In the genomic region with DNA sequence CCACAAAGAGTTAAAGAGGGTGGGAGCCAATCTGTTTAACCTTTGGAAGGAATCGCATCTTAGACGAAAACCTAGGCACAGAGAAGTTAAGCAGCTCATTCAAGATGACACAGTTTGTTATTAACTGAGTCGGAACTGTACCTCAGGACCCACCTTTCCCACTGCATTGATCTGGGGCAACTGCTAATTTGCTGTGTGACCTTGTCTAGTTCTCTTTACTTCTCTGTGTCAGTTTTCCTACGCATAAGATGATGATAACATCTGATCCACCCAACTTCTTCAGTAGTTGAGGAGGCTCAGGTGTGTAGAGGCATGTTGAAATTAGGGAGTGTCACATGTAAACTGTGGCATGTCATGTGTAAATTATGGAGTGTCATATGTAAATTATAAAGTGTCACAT, we compare ENCODE assay signal across 1 cellular context.
TF ChIP-seq lines count a peak whose summit lies in the region.

No MANE protein-coding gene starts in this region.

TF ChIP-seq in WTC11, 78 proteins besides CTCF, POLR2A, EP300 and RAD21 (continued from another document):
- TF ChIP-seq STAT6 (CRISPR knock-in tag; conservative IDR thresholded peaks at IDR 0.05; ENCODE audit: low read depth) (no peak), ZNF138 (CRISPR knock-in tag; conservative IDR thresholded peaks at IDR 0.05) (no peak), SMAD4 (CRISPR knock-in tag; IDR thresholded peaks at IDR 0.05) (no peak), MAX (CRISPR knock-in tag; IDR thresholded peaks at IDR 0.05) (no peak), FOXP1 (CRISPR knock-in tag; IDR thresholded peaks at IDR 0.05; ENCODE audit: borderline replicate concordance) (no peak), ZNF263 (CRISPR knock-in tag; IDR thresholded peaks at IDR 0.05; ENCODE audit: low read depth) (no peak)
- TF ChIP-seq, protein P1, sequence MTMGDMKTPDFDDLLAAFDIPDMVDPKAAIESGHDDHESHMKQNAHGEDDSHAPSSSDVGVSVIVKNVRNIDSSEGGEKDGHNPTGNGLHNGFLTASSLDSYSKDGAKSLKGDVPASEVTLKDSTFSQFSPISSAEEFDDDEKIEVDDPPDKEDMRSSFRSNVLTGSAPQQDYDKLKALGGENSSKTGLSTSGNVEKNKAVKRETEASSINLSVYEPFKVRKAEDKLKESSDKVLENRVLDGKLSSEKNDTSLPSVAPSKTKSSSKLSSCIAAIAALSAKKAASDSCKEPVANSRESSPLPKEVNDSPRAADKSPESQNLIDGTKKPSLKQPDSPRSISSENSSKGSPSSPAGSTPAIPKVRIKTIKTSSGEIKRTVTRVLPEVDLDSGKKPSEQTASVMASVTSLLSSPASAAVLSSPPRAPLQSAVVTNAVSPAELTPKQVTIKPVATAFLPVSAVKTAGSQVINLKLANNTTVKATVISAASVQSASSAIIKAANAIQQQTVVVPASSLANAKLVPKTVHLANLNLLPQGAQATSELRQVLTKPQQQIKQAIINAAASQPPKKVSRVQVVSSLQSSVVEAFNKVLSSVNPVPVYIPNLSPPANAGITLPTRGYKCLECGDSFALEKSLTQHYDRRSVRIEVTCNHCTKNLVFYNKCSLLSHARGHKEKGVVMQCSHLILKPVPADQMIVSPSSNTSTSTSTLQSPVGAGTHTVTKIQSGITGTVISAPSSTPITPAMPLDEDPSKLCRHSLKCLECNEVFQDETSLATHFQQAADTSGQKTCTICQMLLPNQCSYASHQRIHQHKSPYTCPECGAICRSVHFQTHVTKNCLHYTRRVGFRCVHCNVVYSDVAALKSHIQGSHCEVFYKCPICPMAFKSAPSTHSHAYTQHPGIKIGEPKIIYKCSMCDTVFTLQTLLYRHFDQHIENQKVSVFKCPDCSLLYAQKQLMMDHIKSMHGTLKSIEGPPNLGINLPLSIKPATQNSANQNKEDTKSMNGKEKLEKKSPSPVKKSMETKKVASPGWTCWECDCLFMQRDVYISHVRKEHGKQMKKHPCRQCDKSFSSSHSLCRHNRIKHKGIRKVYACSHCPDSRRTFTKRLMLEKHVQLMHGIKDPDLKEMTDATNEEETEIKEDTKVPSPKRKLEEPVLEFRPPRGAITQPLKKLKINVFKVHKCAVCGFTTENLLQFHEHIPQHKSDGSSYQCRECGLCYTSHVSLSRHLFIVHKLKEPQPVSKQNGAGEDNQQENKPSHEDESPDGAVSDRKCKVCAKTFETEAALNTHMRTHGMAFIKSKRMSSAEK (CRISPR knock-in tag; IDR thresholded peaks at IDR 0.05; ENCODE audit: borderline replicate concordance), result no peak
- TF ChIP-seq, protein P2, sequence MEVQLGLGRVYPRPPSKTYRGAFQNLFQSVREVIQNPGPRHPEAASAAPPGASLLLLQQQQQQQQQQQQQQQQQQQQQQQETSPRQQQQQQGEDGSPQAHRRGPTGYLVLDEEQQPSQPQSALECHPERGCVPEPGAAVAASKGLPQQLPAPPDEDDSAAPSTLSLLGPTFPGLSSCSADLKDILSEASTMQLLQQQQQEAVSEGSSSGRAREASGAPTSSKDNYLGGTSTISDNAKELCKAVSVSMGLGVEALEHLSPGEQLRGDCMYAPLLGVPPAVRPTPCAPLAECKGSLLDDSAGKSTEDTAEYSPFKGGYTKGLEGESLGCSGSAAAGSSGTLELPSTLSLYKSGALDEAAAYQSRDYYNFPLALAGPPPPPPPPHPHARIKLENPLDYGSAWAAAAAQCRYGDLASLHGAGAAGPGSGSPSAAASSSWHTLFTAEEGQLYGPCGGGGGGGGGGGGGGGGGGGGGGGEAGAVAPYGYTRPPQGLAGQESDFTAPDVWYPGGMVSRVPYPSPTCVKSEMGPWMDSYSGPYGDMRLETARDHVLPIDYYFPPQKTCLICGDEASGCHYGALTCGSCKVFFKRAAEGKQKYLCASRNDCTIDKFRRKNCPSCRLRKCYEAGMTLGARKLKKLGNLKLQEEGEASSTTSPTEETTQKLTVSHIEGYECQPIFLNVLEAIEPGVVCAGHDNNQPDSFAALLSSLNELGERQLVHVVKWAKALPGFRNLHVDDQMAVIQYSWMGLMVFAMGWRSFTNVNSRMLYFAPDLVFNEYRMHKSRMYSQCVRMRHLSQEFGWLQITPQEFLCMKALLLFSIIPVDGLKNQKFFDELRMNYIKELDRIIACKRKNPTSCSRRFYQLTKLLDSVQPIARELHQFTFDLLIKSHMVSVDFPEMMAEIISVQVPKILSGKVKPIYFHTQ (CRISPR knock-in tag; IDR thresholded peaks at IDR 0.05), result no peak
